12 cellular contexts compared by ENCODE assay signal in the genomic region with DNA sequence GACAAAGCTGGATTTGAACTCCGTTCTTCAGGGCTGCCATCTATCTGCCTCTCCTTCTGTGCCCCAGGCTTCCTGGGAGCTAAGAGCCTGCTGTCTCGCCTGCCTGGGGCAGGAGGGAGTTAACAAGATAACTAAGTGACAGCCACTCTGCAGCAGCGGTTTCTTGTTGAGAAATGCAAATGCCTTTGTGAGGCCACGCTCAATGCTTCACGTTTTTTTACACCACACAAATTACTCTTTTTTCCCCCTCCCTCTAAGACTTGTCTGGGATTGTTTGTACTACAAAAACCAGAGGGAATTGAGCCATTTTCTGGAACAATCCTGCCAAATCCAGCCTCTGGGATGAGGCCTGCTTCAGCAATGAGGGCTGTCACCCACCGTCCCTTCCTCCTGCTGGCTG.
DNase-seq lines count a peak whose midpoint lies in the region; ATAC-seq and TF ChIP-seq lines count a peak whose summit lies in the region.
"Had no signal": no experiment of that assay in that cellular context is flagged by ENCODE, and none has a peak within 500 bp of the region (broad histone marks: within the 10 kb centered on the region; RNA-seq: fewer than 3 reads in every experiment).

No MANE protein-coding gene starts in this region.

- H4K8ac ChIP-seq in trophoblast cell (ENCODE audit: low read depth, low read length), result no peak overlapping the region

- no peak overlapping the region for H3K4ac ChIP-seq in trophoblast cell (ENCODE audit: low read depth, low read length)

- no peaks in the 10 kb centered on the region for H3K36me3 ChIP-seq in SJSA1
- no peaks in the 10 kb centered on the region for H3K36me3 ChIP-seq in trophoblast cell (ENCODE audit: control insufficient read depth in 1 of 2, insufficient read depth in 2 of 2, low read length in 2 of 2)

- peak overlapping the region; percentile 63 for H3K27ac ChIP-seq in SJSA1
- no peak overlapping the region for H3K27ac ChIP-seq in trophoblast cell (ENCODE audit: low read depth, low read length)

- H3K27me3 ChIP-seq in SJSA1 (replicated peaks) (no peaks in the 10 kb centered on the region), trophoblast cell (ENCODE audit: insufficient read depth, low read length) (no peaks in the 10 kb centered on the region)

- H2BK5ac ChIP-seq in trophoblast cell (ENCODE audit: low read depth, low read length, poor library complexity), result no peak overlapping the region

- H2AK5ac ChIP-seq in trophoblast cell (ENCODE audit: low read length), result no peak overlapping the region

- no peak overlapping the region for H4K12ac ChIP-seq in trophoblast cell (ENCODE audit: low read depth, low read length)

- no peak overlapping the region for H2AFZ ChIP-seq in trophoblast cell (ENCODE audit: insufficient read depth, low read length, poor library complexity)

- H2BK12ac ChIP-seq in trophoblast cell (ENCODE audit: low read length), result no peak overlapping the region

- WGBS in trophoblast cell (ENCODE audit: extremely low coverage, insufficient coverage, insufficient read length), result no CpG with 5 or more reads among the region's 6 CpGs

- no peak overlapping the region for H3K4me2 ChIP-seq in trophoblast cell (ENCODE audit: low read length)

- H3K79me2 ChIP-seq in trophoblast cell (ENCODE audit: control insufficient read depth, insufficient read depth, low read length, poor library complexity), result no peaks in the 10 kb centered on the region

- H2BK120ac ChIP-seq in trophoblast cell (ENCODE audit: insufficient read depth, low read length, poor library complexity), result no peak overlapping the region

- no peak overlapping the region for H3K23ac ChIP-seq in trophoblast cell (ENCODE audit: low read length)

- no peak overlapping the region for H3K18ac ChIP-seq in trophoblast cell (ENCODE audit: low read length)

- no peak for TF ChIP-seq CTCF in fibroblast of villous mesenchyme (IDR thresholded peaks at IDR 0.05; ENCODE audit: insufficient read depth, low read depth, low read length)

- H3K9me3 ChIP-seq in SJSA1 (replicated peaks) (no peaks in the 10 kb centered on the region), trophoblast cell (ENCODE audit: insufficient read depth, low read depth, low read length) (peaks cover 3% of the 10 kb centered on the region)

- no peak overlapping the region for H4K91ac ChIP-seq in trophoblast cell (ENCODE audit: low read depth, low read length)

- no peak overlapping the region for H3K14ac ChIP-seq in trophoblast cell (ENCODE audit: low read length)

- no peak overlapping the region for H3K9ac ChIP-seq in trophoblast cell (ENCODE audit: low read length)

- H3K4me1 ChIP-seq in SJSA1 (replicated peaks), result peaks cover 40% of the 10 kb centered on the region
- no peaks in the 10 kb centered on the region for H3K4me1 ChIP-seq in trophoblast cell (ENCODE audit: control insufficient read depth in 1 of 2, insufficient read depth in 2 of 2, low read length in 2 of 2)

- no peak overlapping the region for H3K4me3 ChIP-seq in SJSA1
- H3K4me3 ChIP-seq in fibroblast of villous mesenchyme (ENCODE audit: low read depth, low read length), result no peak overlapping the region
- H3K4me3 ChIP-seq in trophoblast cell (ENCODE audit: low read depth, low read length), result no peak overlapping the region
- H3K4me3 ChIP-seq: skin epidermis had no signal

- no peaks in the 10 kb centered on the region for H3K79me1 ChIP-seq in trophoblast cell (ENCODE audit: low read length)

- no peak for ATAC-seq in GM19397 (IDR thresholded peaks at IDR 0.05; ENCODE audit: unreplicated experiment)

- DNase-seq in GM04504 (ENCODE audit: low read depth) (peak; percentile 83), SJSA1 (ENCODE audit: low read depth in 1 of 2, low spot score in 2 of 2) (no peak), fibroblast of villous mesenchyme (ENCODE audit: low read depth) (peak; percentile 74), trophoblast cell (peak; percentile 17 to 26), NCI-H146 treated with DMSO at 0.1 percent for 48 hours (lab: John Stamatoyannopoulos, UW; ENCODE audit: unreplicated experiment) (no peak), hypothalamus (lab: John Stamatoyannopoulos, UW) (no peak)
- no peak for DNase-seq in stimulated activated CD8-positive, alpha-beta memory T cell treated with anti-CD3 and anti-CD28 coated beads, Interleukin-4, amount 100 ng/mL, for 48 hours
- DNase-seq: activated CD8-positive, alpha-beta memory T cell treated with anti-CD3 and anti-CD28 coated beads, Interleukin-2, amount 50 U/mL, for 48 hours; midbrain; NCI-H1694 had no signal

Comparison
In these comparisons a context has a peak if more than half of its experiments do, and no peak if none do; other contexts are left out.
1. DNase-seq: peak in GM04504 (single experiment), fibroblast of villous mesenchyme (single experiment) and trophoblast cell (2 of 2); none in SJSA1 (0 of 2), NCI-H146 treated with DMSO at 0.1 percent for 48 hours (single experiment), stimulated activated CD8-positive, alpha-beta memory T cell treated with anti-CD3 and anti-CD28 coated beads, Interleukin-4, amount 100 ng/mL, for 48 hours (single experiment) and hypothalamus (0 of 51).